ENCODE assay signal across 8 cellular contexts in genomic region chr7:98211221-98211675, GRCh38. TPM values are rescaled to one million over a fixed set of nuclear protein-coding genes. Genes with fewer than 3 reads are reported as not detected.
A peak's percentile ranks its signal among the peaks of the same experiment; 100 is the strongest.
DNase-seq lines count a peak whose midpoint lies in the region; ATAC-seq and TF ChIP-seq lines count a peak whose summit lies in the region.

Gene BHLHA15, plus strand, starts transcription at chr7:98211439. Its CDS starts 871 bp downstream, at chr7:98212310.

- CTCF ChIA-PET in RWPE1 (lab: Yijun Ruan, JAX), result interaction anchor here (1.2 kb wide), 1 partner anchor 190 kb away, joined by 4 read pairs; the partner anchor contains the start of gene BAIAP2L1

- H3K27me3 ChIP-seq in ectodermal cell (ENCODE audit: control insufficient read depth, insufficient read depth, low read length, poor library complexity, severe bottlenecking) (no peaks in the 10 kb centered on the region), muscle layer of duodenum (ENCODE audit: low read depth, low read length) (no peaks in the 10 kb centered on the region)

- H3K36me3 ChIP-seq in ectodermal cell (ENCODE audit: control insufficient read depth, insufficient read depth, low read length) (no peaks in the 10 kb centered on the region), muscle layer of duodenum (ENCODE audit: control insufficient read depth in 1 of 2, insufficient read depth in 2 of 2, low read length in 2 of 2) (peaks cover 5 to 13% of the 10 kb centered on the region in 2 donors)

- DNase-seq in AG10803 (ENCODE audit: low read depth) (no peak), GM20000 (ENCODE audit: low spot score) (peak; percentile 85), RWPE1 (ENCODE audit: low spot score) (peak; percentile 57), inferior parietal cortex (ENCODE audit: extremely low spot score) (no peak), T1000 (lab: John Stamatoyannopoulos, UW) (no peak)

- ATAC-seq in GM21528 (IDR thresholded peaks at IDR 0.05; ENCODE audit: low FRiP score, unreplicated experiment), result no peak

- WGBS in ectodermal cell, 2 experiments, result 6% methylated on average over 44 to 45 of the region's 45 CpGs

- H3K4me1 ChIP-seq in ectodermal cell (ENCODE audit: control insufficient read depth, insufficient read depth, low read length) (peaks cover 5% of the 10 kb centered on the region), muscle layer of duodenum (ENCODE audit: control insufficient read depth in 1 of 2, insufficient read depth in 2 of 2, low read length in 2 of 2) (no peaks in the 10 kb centered on the region)

- TF ChIP-seq CTCF in AG10803 (conservative IDR thresholded peaks at IDR 0.05; ENCODE audit: low read length) (no peak), GM20000 (IDR thresholded peaks at IDR 0.05; ENCODE audit: extremely low read depth, missing control alignments) (no peak), RWPE1 (conservative IDR thresholded peaks at IDR 0.05; ENCODE audit: low read depth) (no peak)

- no peak within 1 kb of the TSS for H3K27ac ChIP-seq in RWPE1
- no peak within 1 kb of the TSS for H3K27ac ChIP-seq in ectodermal cell (ENCODE audit: insufficient read depth, low read depth, low read length, poor library complexity, severe bottlenecking)
- no peak within 1 kb of the TSS for H3K27ac ChIP-seq in muscle layer of duodenum (ENCODE audit: low read length)

- POLR2A ChIA-PET in RWPE1 (lab: Yijun Ruan, JAX; ENCODE audit: low non-redundant PET), result no interaction called here

- H3K9me3 ChIP-seq in ectodermal cell (ENCODE audit: control insufficient read depth, low read length) (no peaks in the 10 kb centered on the region), muscle layer of duodenum (ENCODE audit: control insufficient read depth in 1 of 2, low read length in 2 of 2) (no peaks in the 10 kb centered on the region)

- peak within 1 kb of the TSS; percentile 42 for H3K4me3 ChIP-seq in AG10803 (ENCODE audit: low read length)
- H3K4me3 ChIP-seq in ectodermal cell (ENCODE audit: insufficient read depth, low read depth, low read length), result peak within 1 kb of the TSS; percentile 4
- H3K4me3 ChIP-seq in muscle layer of duodenum (ENCODE audit: low read depth in 1 of 2, low read length in 2 of 2), result peak within 1 kb of the TSS; percentile 11 to 48

RNA-seq across cellular contexts. Expression of gene BHLHA15, which starts in this region (rescaled TPM):
- 0.65 TPM for polyA plus RNA-seq in ectodermal cell (2013, experiment 1 of 4)
- 1.7 TPM for polyA plus RNA-seq in ectodermal cell (2013, experiment 2 of 4)
- 1.0 TPM for polyA plus RNA-seq in ectodermal cell (2013, experiment 3 of 4)
- polyA plus RNA-seq in ectodermal cell (2013, experiment 4 of 4), result 0.32 TPM

Comparison
In these comparisons a context has a peak if more than half of its experiments do, and no peak if none do; other contexts are left out.
1. DNase-seq: peak in GM20000 (single experiment) and RWPE1 (single experiment); none in AG10803 (single experiment), inferior parietal cortex (single experiment) and T1000 (single experiment).
2. Peak in every context shown above with its lines, with median percentiles within 50 percentile points of each other: H3K4me3 ChIP-seq.